In the genomic region with DNA sequence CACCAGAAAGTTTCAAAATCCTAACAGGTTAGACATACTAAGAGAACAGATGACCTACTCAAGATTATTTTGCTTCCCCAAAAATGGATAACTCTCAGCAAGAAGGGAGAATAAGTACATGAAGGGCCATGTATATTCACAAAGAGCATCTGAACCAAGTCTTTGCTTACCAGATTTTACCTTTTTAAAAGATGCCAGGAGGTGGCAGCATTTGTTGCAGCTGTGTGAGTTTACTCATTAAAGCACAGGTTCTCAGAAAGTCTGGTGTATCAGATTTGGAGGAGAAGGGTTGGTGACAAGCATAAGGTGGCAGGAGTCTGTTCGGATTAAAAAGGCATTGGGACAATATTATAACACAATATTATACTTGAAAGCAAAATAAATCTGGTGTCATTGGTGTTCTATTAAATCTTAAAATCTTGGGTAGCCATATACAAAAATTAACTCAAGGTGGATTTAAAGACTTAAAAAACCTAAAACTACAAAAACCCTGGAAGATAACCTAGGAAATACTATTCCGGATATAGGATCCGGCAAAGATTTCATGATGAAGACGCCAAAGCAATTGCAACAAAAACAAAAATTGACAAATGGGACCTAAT, we compare ENCODE assay signal across 8 cellular contexts. TPM values are rescaled to one million over a fixed set of nuclear protein-coding genes. Genes with fewer than 3 reads are reported as not detected.
A peak's percentile ranks its signal among the peaks of the same experiment; 100 is the strongest.
DNase-seq lines count a peak whose midpoint lies in the region; ATAC-seq, FAIRE-seq and TF ChIP-seq lines count a peak whose summit lies in the region.

No MANE protein-coding gene starts in this region.

- H3K4me3 ChIP-seq in brain microvascular endothelial cell (ENCODE audit: low read depth, low read length) (no peak overlapping the region), keratinocyte (ENCODE audit: control insufficient read depth in 2 of 3, extremely low read depth in 1 of 3, insufficient read depth in 2 of 3, low read depth in 1 of 3, low read length in 3 of 3) (no peak overlapping the region)

- no peak overlapping the region for H3K9ac ChIP-seq in keratinocyte (ENCODE audit: control insufficient read depth, extremely low read depth, insufficient read depth, low read length)

- TF ChIP-seq CTCF in brain microvascular endothelial cell (IDR thresholded peaks at IDR 0.05; ENCODE audit: low read depth, low read length, missing control alignments): peak; percentile 70
- peak; percentile 44 to 60 (median 57) for TF ChIP-seq CTCF in keratinocyte (optimal IDR thresholded peaks at IDR 0.05 in 1 of 3, IDR thresholded peaks at IDR 0.05 in 1 of 3, conservative IDR thresholded peaks at IDR 0.05 in 1 of 3; ENCODE audit: extremely low read depth in 1 of 3, insufficient read depth in 2 of 3, low read length in 3 of 3)

- H2AFZ ChIP-seq in keratinocyte (ENCODE audit: control insufficient read depth, low read length): no peak overlapping the region

- H3K4me1 ChIP-seq in keratinocyte (ENCODE audit: control insufficient read depth, extremely low read depth, insufficient read depth, low read length): no peaks in the 10 kb centered on the region

- no peaks in the 10 kb centered on the region for H3K9me1 ChIP-seq in keratinocyte (ENCODE audit: control insufficient read depth, extremely low read depth, insufficient read depth, low read length)

- H3K27me3 ChIP-seq in brain microvascular endothelial cell (replicated peaks) (no peaks in the 10 kb centered on the region), keratinocyte (ENCODE audit: control insufficient read depth, extremely low read depth, insufficient read depth, low read length) (no peaks in the 10 kb centered on the region)

- DNase-seq in GM03348 (ENCODE audit: low spot score) (peak; percentile 55), H54 (ENCODE audit: insufficient read length, low spot score) (peak; percentile 4), NCI-H1092 (lab: John Stamatoyannopoulos, UW) (peak; percentile 72), SKM-1 treated with dmso at 0.1 percent for 144 hours (lab: John Stamatoyannopoulos, UW; ENCODE audit: unreplicated experiment) (peak; percentile 48), brain microvascular endothelial cell (peak; percentile 68), keratinocyte (ENCODE audit: low read depth, low spot score) (no peak)
- DNase-seq in stimulated activated CD4-positive, alpha-beta T cell treated with anti-CD3 and anti-CD28 coated beads, Interleukin-4, amount 100 ng/mL, for 4 hours: peak; percentile 8 to 44

- H3K79me2 ChIP-seq in keratinocyte (ENCODE audit: control insufficient read depth, insufficient read depth, low read length): no peaks in the 10 kb centered on the region

- ATAC-seq in HG03095 (IDR thresholded peaks at IDR 0.05; ENCODE audit: unreplicated experiment): no peak

- in situ Hi-C loops in brain microvascular endothelial cell (cut with HindIII; ENCODE audit: low pct_ligation_motif_present, low sequenced_read_pairs): no loop called here

- H3K36me3 ChIP-seq in brain microvascular endothelial cell (replicated peaks): no peaks in the 10 kb centered on the region
- H3K36me3 ChIP-seq in keratinocyte (ENCODE audit: control insufficient read depth in 2 of 2, extremely low read depth in 1 of 2, insufficient read depth in 2 of 2, low read length in 2 of 2): no peaks in the 10 kb centered on the region

- no peak for TF ChIP-seq POLR2A in H54 (IDR thresholded peaks at IDR 0.05; ENCODE audit: low read depth, low read length)

- dilution Hi-C loops in keratinocyte (cut with MboI; ENCODE audit: extremely low pct_ligation_motif_present, low sequenced_read_pairs): no loop called here

- FAIRE-seq in H54 (lab: Jason Lieb, UNC) (peak; percentile 76), keratinocyte (lab: Jason Lieb, UNC) (peak; percentile 86)

- no peaks in the 10 kb centered on the region for H4K20me1 ChIP-seq in keratinocyte (ENCODE audit: control insufficient read depth, extremely low read depth, insufficient read depth, low read length)

- no peak overlapping the region for H3K27ac ChIP-seq in brain microvascular endothelial cell
- no peak overlapping the region for H3K27ac ChIP-seq in keratinocyte (ENCODE audit: control insufficient read depth, insufficient read depth, low read length)

- no peak overlapping the region for H3K4me2 ChIP-seq in keratinocyte (ENCODE audit: control insufficient read depth, extremely low read depth, insufficient read depth, low read depth, low read length)

- H3K9me3 ChIP-seq in keratinocyte (ENCODE audit: control insufficient read depth, low read depth, low read length): no peaks in the 10 kb centered on the region

RNA-seq across cellular contexts. Expression of gene NFKB1, which starts 51.3 kb away (rescaled TPM):
- polyA plus RNA-seq in keratinocyte: 15.4 to 31.4 TPM (median 21.8 TPM) in 3 replicates
- 12.2 TPM for polyA plus RNA-seq in keratinocyte (2011; ENCODE audit: low read depth)
- polyA plus RNA-seq in keratinocyte (2011; cell fraction: cytosol; rRNA removed): 15.6 and 19.2 TPM in 2 replicates
- 33.6 and 36.7 TPM in 2 replicates for polyA plus RNA-seq in keratinocyte (2011; cell fraction: nucleus; rRNA removed)
- 18.0 and 24.9 TPM in 2 replicates for polyA plus RNA-seq in keratinocyte (2012; ENCODE audit: low replicate concordance)
- 27.3 to 39.6 TPM (median 29.4 TPM) in 3 replicates for polyA minus RNA-seq in keratinocyte
- polyA minus RNA-seq in keratinocyte (2011; cell fraction: cytosol; rRNA and poly(A)+ RNA removed): 16.7 TPM
- polyA minus RNA-seq in keratinocyte (2011; cell fraction: nucleus; rRNA and poly(A)+ RNA removed): 29.1 and 53.4 TPM in 2 replicates
